Comparison of ENCODE assay signal across 8 cellular contexts in the genomic region with DNA sequence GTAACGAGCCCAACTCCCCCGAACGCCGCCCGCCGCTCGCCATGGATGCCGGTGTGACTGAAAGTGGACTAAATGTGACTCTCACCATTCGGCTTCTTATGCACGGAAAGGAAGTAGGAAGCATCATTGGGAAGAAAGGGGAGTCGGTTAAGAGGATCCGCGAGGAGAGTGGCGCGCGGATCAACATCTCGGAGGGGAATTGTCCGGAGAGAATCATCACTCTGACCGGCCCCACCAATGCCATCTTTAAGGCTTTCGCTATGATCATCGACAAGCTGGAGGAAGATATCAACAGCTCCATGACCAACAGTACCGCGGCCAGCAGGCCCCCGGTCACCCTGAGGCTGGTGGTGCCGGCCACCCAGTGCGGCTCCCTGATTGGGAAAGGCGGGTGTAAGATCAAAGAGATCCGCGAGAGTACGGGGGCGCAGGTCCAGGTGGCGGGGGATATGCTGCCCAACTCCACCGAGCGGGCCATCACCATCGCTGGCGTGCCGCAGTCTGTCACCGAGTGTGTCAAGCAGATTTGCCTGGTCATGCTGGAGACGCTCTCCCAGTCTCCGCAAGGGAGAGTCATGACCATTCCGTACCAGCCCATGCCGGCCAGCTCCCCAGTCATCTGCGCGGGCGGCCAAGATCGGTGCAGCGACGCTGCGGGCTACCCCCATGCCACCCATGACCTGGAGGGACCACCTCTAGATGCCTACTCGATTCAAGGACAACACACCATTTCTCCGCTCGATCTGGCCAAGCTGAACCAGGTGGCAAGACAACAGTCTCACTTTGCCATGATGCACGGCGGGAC. TPM values are rescaled to one million over a fixed set of nuclear protein-coding genes. Genes with fewer than 3 reads are reported as not detected.
DNase-seq lines count a peak whose midpoint lies in the region; ATAC-seq lines count a peak whose summit lies in the region.

No MANE protein-coding gene starts in this region.

- H4K8ac ChIP-seq in mesenchymal stem cell (ENCODE audit: low read length) = peak overlapping the region; percentile 86

- H2BK15ac ChIP-seq in mesenchymal stem cell (ENCODE audit: low read depth, poor library complexity, severe bottlenecking) = peak overlapping the region; percentile 98

- peak overlapping the region; percentile 98 for H3K27ac Mint-ChIP-seq in activated CD4-positive, alpha-beta T cell treated with anti-CD3 and anti-CD28 coated beads, Interleukin-2, amount 10 ng/mL, durations not matched to agents 24 days and 14 days
- peak overlapping the region; percentile 97 for H3K27ac Mint-ChIP-seq in stimulated activated memory B cell treated with anti-CD40 and anti-IgM and Interleukin-4, amounts not matched to agents 10 μg/mL and 1 μg/mL and 100 μg/mL, for 72 hours

- peak overlapping the region; percentile 1 to 93 for H3K23ac ChIP-seq in mesenchymal stem cell (ENCODE audit: low read length in 2 of 2)

- H3K27me3 ChIP-seq in ectodermal cell (ENCODE audit: control insufficient read depth, insufficient read depth, low read length, poor library complexity, severe bottlenecking) (no peaks in the 10 kb centered on the region), mesenchymal stem cell (ENCODE audit: control insufficient read depth in 1 of 2, insufficient read depth in 1 of 2, low read length in 2 of 2) (no peaks in the 10 kb centered on the region)

- intact Hi-C loops in activated CD4-positive, alpha-beta T cell treated with anti-CD3 and anti-CD28 coated beads, Interleukin-2, amount 10 ng/mL, durations not matched to agents 24 days and 14 days (cut with micrococcal nuclease) = loop anchor here (1.0 to 10.0 kb wide), 11 partner anchors 7 to 1323 kb away; partner anchors contain the start of genes AAK1, GMCL1, SNRPG and TIA1

- peak overlapping the region; percentile 88 for H2BK5ac ChIP-seq in mesenchymal stem cell (ENCODE audit: low read depth, low read length, poor library complexity, severe bottlenecking)

- H2BK12ac ChIP-seq in mesenchymal stem cell (ENCODE audit: low read length in 2 of 2) = peak overlapping the region; percentile 79 to 94

- H2AK5ac ChIP-seq in mesenchymal stem cell (ENCODE audit: low read length, severe bottlenecking) = peak overlapping the region; percentile 54

- H3K79me1 ChIP-seq in mesenchymal stem cell (replicated peaks; ENCODE audit: low read length, poor library complexity, severe bottlenecking) = peaks cover 10% of the 10 kb centered on the region

- peaks cover 59% of the 10 kb centered on the region for H3K36me3 Mint-ChIP-seq in activated CD4-positive, alpha-beta T cell treated with anti-CD3 and anti-CD28 coated beads, Interleukin-2, amount 10 ng/mL, durations not matched to agents 24 days and 14 days (ENCODE audit: low read depth)
- peaks cover 52% of the 10 kb centered on the region for H3K36me3 Mint-ChIP-seq in stimulated activated memory B cell treated with anti-CD40 and anti-IgM and Interleukin-4, amounts not matched to agents 10 μg/mL and 1 μg/mL and 100 μg/mL, for 72 hours

- peak overlapping the region; percentile 95 for H2BK120ac ChIP-seq in mesenchymal stem cell (ENCODE audit: low read depth, low read length)

- H3K4me3 Mint-ChIP-seq in activated CD4-positive, alpha-beta T cell treated with anti-CD3 and anti-CD28 coated beads, Interleukin-2, amount 10 ng/mL, durations not matched to agents 24 days and 14 days = peak overlapping the region; percentile 96
- H3K4me3 Mint-ChIP-seq in stimulated activated memory B cell treated with anti-CD40 and anti-IgM and Interleukin-4, amounts not matched to agents 10 μg/mL and 1 μg/mL and 100 μg/mL, for 72 hours = peak overlapping the region; percentile 95

- H3K36me3 ChIP-seq in ectodermal cell (ENCODE audit: control insufficient read depth, insufficient read depth, low read length) (peaks cover 14% of the 10 kb centered on the region), mesenchymal stem cell (ENCODE audit: control insufficient read depth in 1 of 2, insufficient read depth in 2 of 2, low read depth in 1 of 2, low read length in 2 of 2) (peaks cover 13 to 43% of the 10 kb centered on the region in 2 experiments)

- H3K4me3 ChIP-seq in Jurkat, Clone E6-1 (ENCODE audit: low read length) = peak overlapping the region; percentile 98
- H3K4me3 ChIP-seq in ectodermal cell (ENCODE audit: insufficient read depth, low read depth, low read length) (peak overlapping the region; percentile 99), mesenchymal stem cell (ENCODE audit: insufficient read depth in 1 of 2, low read depth in 1 of 2, low read length in 2 of 2) (peak overlapping the region; percentile 89 to 93)

- no peak overlapping the region for H2AFZ ChIP-seq in mesenchymal stem cell (ENCODE audit: low read depth, low read length)

- H4K91ac ChIP-seq in mesenchymal stem cell (ENCODE audit: low read length) = peak overlapping the region; percentile 98

- H3K27ac ChIP-seq in ectodermal cell (ENCODE audit: insufficient read depth, low read depth, low read length, poor library complexity, severe bottlenecking) (peak overlapping the region; percentile 96), mesenchymal stem cell (ENCODE audit: low read length, poor library complexity, severe bottlenecking) (peak overlapping the region; percentile 100)

- H3K14ac ChIP-seq in mesenchymal stem cell (ENCODE audit: low read length in 2 of 2) = peak overlapping the region in 1 of 2 experiments; percentile 99

- no peaks in the 10 kb centered on the region for H3K9me3 Mint-ChIP-seq in activated CD4-positive, alpha-beta T cell treated with anti-CD3 and anti-CD28 coated beads, Interleukin-2, amount 10 ng/mL, durations not matched to agents 24 days and 14 days
- H3K9me3 Mint-ChIP-seq in stimulated activated memory B cell treated with anti-CD40 and anti-IgM and Interleukin-4, amounts not matched to agents 10 μg/mL and 1 μg/mL and 100 μg/mL, for 72 hours = no peaks in the 10 kb centered on the region

- H3K9me3 ChIP-seq in ectodermal cell (ENCODE audit: control insufficient read depth, low read length) (no peaks in the 10 kb centered on the region), mesenchymal stem cell (ENCODE audit: control insufficient read depth, low read length) (no peaks in the 10 kb centered on the region)

- peak overlapping the region; percentile 94 to 95 for H3K18ac ChIP-seq in mesenchymal stem cell (ENCODE audit: low read depth in 1 of 2, low read length in 2 of 2)

- H3K4me2 ChIP-seq in mesenchymal stem cell (ENCODE audit: low read length, poor library complexity, severe bottlenecking) = peak overlapping the region; percentile 93

- ATAC-seq in stimulated activated memory B cell treated with anti-CD40 and anti-IgM and Interleukin-4, amounts not matched to agents 10 μg/mL and 1 μg/mL and 100 μg/mL, for 72 hours = peak; percentile 0

- peak overlapping the region; percentile 95 to 99 for H3K4ac ChIP-seq in mesenchymal stem cell (ENCODE audit: low read depth in 1 of 2, low read length in 2 of 2)

- H3K4me1 Mint-ChIP-seq in activated CD4-positive, alpha-beta T cell treated with anti-CD3 and anti-CD28 coated beads, Interleukin-2, amount 10 ng/mL, durations not matched to agents 24 days and 14 days = peaks cover 56% of the 10 kb centered on the region
- peaks cover 64% of the 10 kb centered on the region for H3K4me1 Mint-ChIP-seq in stimulated activated memory B cell treated with anti-CD40 and anti-IgM and Interleukin-4, amounts not matched to agents 10 μg/mL and 1 μg/mL and 100 μg/mL, for 72 hours

- H3K9ac ChIP-seq in mesenchymal stem cell (ENCODE audit: low read length) = peak overlapping the region; percentile 100

- DNase-seq in ELR (ENCODE audit: low read depth) (peak; percentile 68), mesenchymal stem cell (peak; percentile 75), KG1 (lab: John Stamatoyannopoulos, UW) (no peak), SHP77 treated with DMSO at 0.1 percent for 48 hours (lab: John Stamatoyannopoulos, UW) (no peak)
- no peak for DNase-seq in Jurkat, Clone E6-1 (ENCODE audit: low read depth, low spot score)
- peak; percentile 84 for DNase-seq in activated CD4-positive, alpha-beta T cell treated with anti-CD3 and anti-CD28 coated beads, Interleukin-2, amount 10 ng/mL, durations not matched to agents 24 days and 14 days

- H3K27me3 Mint-ChIP-seq in activated CD4-positive, alpha-beta T cell treated with anti-CD3 and anti-CD28 coated beads, Interleukin-2, amount 10 ng/mL, durations not matched to agents 24 days and 14 days = no peaks in the 10 kb centered on the region
- H3K27me3 Mint-ChIP-seq in stimulated activated memory B cell treated with anti-CD40 and anti-IgM and Interleukin-4, amounts not matched to agents 10 μg/mL and 1 μg/mL and 100 μg/mL, for 72 hours = no peaks in the 10 kb centered on the region

- H3K4me1 ChIP-seq in ectodermal cell (ENCODE audit: control insufficient read depth, insufficient read depth, low read length) (peaks cover 21% of the 10 kb centered on the region), mesenchymal stem cell (ENCODE audit: control insufficient read depth, insufficient read depth, low read depth, low read length) (peaks cover 15% of the 10 kb centered on the region)

- WGBS in ectodermal cell, 2 experiments = 0 to 1% methylated on average over 54 of the region's 54 CpGs
- WGBS in mesenchymal stem cell = under 1% methylated on average over 51 of the region's 54 CpGs

RNA-seq across cellular contexts. Expression of gene PCBP1, which starts 0.6 kb away (rescaled TPM):
- 284 TPM for polyA plus RNA-seq in Jurkat, Clone E6-1 (2012; ENCODE audit: insufficient read depth, insufficient read length)
- total RNA-seq in activated CD4-positive, alpha-beta T cell treated with anti-CD3 and anti-CD28 coated beads, Interleukin-2, amount 10 ng/mL, durations not matched to agents 24 days and 14 days = 443 and 447 TPM in 2 replicates
- polyA plus RNA-seq in ectodermal cell (2013, experiment 1 of 4) = 321 TPM
- 320 TPM for polyA plus RNA-seq in ectodermal cell (2013, experiment 2 of 4)
- polyA plus RNA-seq in ectodermal cell (2013, experiment 3 of 4) = 294 TPM
- polyA plus RNA-seq in ectodermal cell (2013, experiment 4 of 4) = 301 TPM
- polyA plus RNA-seq in mesenchymal stem cell (2013, experiment 1 of 2) = 232 TPM
- 289 TPM for polyA plus RNA-seq in mesenchymal stem cell (2013, experiment 2 of 2)

Comparison
In these comparisons a context has a peak if more than half of its experiments do, and no peak if none do; other contexts are left out.
1. DNase-seq: peak in ELR (single experiment), activated CD4-positive, alpha-beta T cell treated with anti-CD3 and anti-CD28 coated beads, Interleukin-2, amount 10 ng/mL, durations not matched to agents 24 days and 14 days (single experiment) and mesenchymal stem cell (single experiment); none in Jurkat, Clone E6-1 (single experiment), KG1 (single experiment) and SHP77 treated with DMSO at 0.1 percent for 48 hours (single experiment).
2. Peak in every context shown above with its lines, with median percentiles within 50 percentile points of each other: H3K4me3 ChIP-seq.